8 cellular contexts compared by ENCODE assay signal in genomic region chr1:70205076-70205436, GRCh38. TPM values are rescaled to one million over a fixed set of nuclear protein-coding genes. Genes with fewer than 3 reads are reported as not detected.
A peak's percentile ranks its signal among the peaks of the same experiment; 100 is the strongest.
DNase-seq lines count a peak whose midpoint lies in the region; ATAC-seq and TF ChIP-seq lines count a peak whose summit lies in the region.

No MANE protein-coding gene starts in this region.

- H3K27me3 ChIP-seq in fibroblast of lung (ENCODE audit: control insufficient read depth, insufficient read depth, low read length) (no peaks in the 10 kb centered on the region), rectal smooth muscle tissue (ENCODE audit: control insufficient read depth, insufficient read depth, low read length) (no peaks in the 10 kb centered on the region)

- H3K79me2 ChIP-seq in fibroblast of lung (ENCODE audit: control insufficient read depth, insufficient read depth, low read length), result peaks cover 92% of the 10 kb centered on the region

- ATAC-seq in GM18502 (IDR thresholded peaks at IDR 0.05; ENCODE audit: poor library complexity, unreplicated experiment), result peak; percentile 39

- POLR2A ChIA-PET in HEK293 (lab: Yijun Ruan, JAX), result interaction anchor here (1.9 to 3.3 kb wide), 2 partner anchors 16 to 205 kb away, joined by 8 to 29 read pairs; partner anchors contain the start of genes CTH and SRSF11
- POLR2A ChIA-PET in RWPE1 (lab: Yijun Ruan, JAX; ENCODE audit: low non-redundant PET), result interaction anchor here (0.6 kb wide), 3 partner anchors 98 to 888 kb away, joined by 3 read pairs; no protein-coding TSS in a partner anchor

- H4K20me1 ChIP-seq in fibroblast of lung (ENCODE audit: control insufficient read depth, extremely low read depth, insufficient read depth, low read length), result no peaks in the 10 kb centered on the region

- H3K9me3 ChIP-seq in HEK293 (ENCODE audit: control insufficient read depth, insufficient read depth, low read depth, low read length), result no peaks in the 10 kb centered on the region
- H3K9me3 ChIP-seq in fibroblast of lung (ENCODE audit: control insufficient read depth, insufficient read depth, low read depth, low read length), result no peaks in the 10 kb centered on the region

- peak overlapping the region; percentile 88 for H3K4me2 ChIP-seq in fibroblast of lung (ENCODE audit: extremely low read depth, insufficient read depth, low read length)

- H3K9ac ChIP-seq in fibroblast of lung (ENCODE audit: insufficient read depth, low read length) (peak overlapping the region; percentile 85), rectal smooth muscle tissue (ENCODE audit: low read length) (peak overlapping the region; percentile 89)

- H2AFZ ChIP-seq in fibroblast of lung (ENCODE audit: low read length), result peak overlapping the region; percentile 88

- in situ Hi-C loops in ACHN (cut with HindIII; ENCODE audit: low pct_ligation_motif_present, low pct_unique_long_range_greater_than_20kb, low sequenced_read_pairs), result no loop called here

- H3K4me1 ChIP-seq in HEK293 (ENCODE audit: control insufficient read depth, insufficient read depth, low read length) (no peaks in the 10 kb centered on the region), fibroblast of lung (ENCODE audit: control insufficient read depth, extremely low read depth, insufficient read depth, low read length) (peaks cover 6% of the 10 kb centered on the region), rectal smooth muscle tissue (ENCODE audit: control insufficient read depth, insufficient read depth, low read length) (peaks cover 21% of the 10 kb centered on the region)

- CTCF ChIA-PET in HEK293 (lab: Yijun Ruan, JAX), result interaction anchor here (0.6 kb wide), 2 partner anchors 304 to 1810 kb away, joined by 3 to 4 read pairs; no protein-coding TSS in a partner anchor
- CTCF ChIA-PET in RWPE1 (lab: Yijun Ruan, JAX), result interaction anchor here (0.6 kb wide), 1 partner anchor 137 kb away, joined by 3 read pairs; no protein-coding TSS in a partner anchor

- DNase-seq in RWPE1 (ENCODE audit: low spot score), result no peak
- DNase-seq in fibroblast of lung (ENCODE audit: low read depth in 2 of 2), result no peak
- no peak for DNase-seq in UCSD-AML1 (lab: John Stamatoyannopoulos, UW; ENCODE audit: unreplicated experiment)
- no peak for DNase-seq in NCI-H1105 (lab: John Stamatoyannopoulos, UW)
- no peak for DNase-seq in ACHN

- H3K36me3 ChIP-seq in HEK293 (ENCODE audit: control insufficient read depth in 2 of 2, insufficient read depth in 1 of 2, low read length in 2 of 2) (peaks cover 8 to 24% of the 10 kb centered on the region in 2 experiments; a peak in 2 of 3 replicates), fibroblast of lung (ENCODE audit: control insufficient read depth, insufficient read depth, low read length) (no peaks in the 10 kb centered on the region), rectal smooth muscle tissue (ENCODE audit: control insufficient read depth, insufficient read depth, low read length) (no peaks in the 10 kb centered on the region)

- H3K27ac ChIP-seq in HEK293 (ENCODE audit: extremely low read depth, low read depth, low read length) (peak overlapping the region; percentile 89; the same call in 1 of the 2 replicates), RWPE1 (peak overlapping the region; percentile 85), fibroblast of lung (ENCODE audit: insufficient read depth, low read length) (peak overlapping the region; percentile 92), rectal smooth muscle tissue (ENCODE audit: low read depth, low read length) (peak overlapping the region; percentile 90)

- TF ChIP-seq CTCF in HEK293 (tag by site-specific recombination; IDR thresholded peaks at IDR 0.05) (no peak), RWPE1 (conservative IDR thresholded peaks at IDR 0.05; ENCODE audit: low read depth) (no peak), fibroblast of lung (conservative IDR thresholded peaks at IDR 0.05 in 1 of 2, IDR thresholded peaks at IDR 0.05 in 1 of 2; ENCODE audit: low read depth in 1 of 2, low read length in 2 of 2) (no peak)

- H3K4me3 ChIP-seq in HEK293 (ENCODE audit: low read depth, low read length), result peak overlapping the region; percentile 91
- peak overlapping the region; percentile 70 to 98 (median 82) for H3K4me3 ChIP-seq in fibroblast of lung (replicated peaks in 1 of 4; ENCODE audit: control extremely low read depth in 1 of 4, insufficient read depth in 1 of 4, low read depth in 3 of 4, low read length in 4 of 4)
- H3K4me3 ChIP-seq in rectal smooth muscle tissue (ENCODE audit: low read length), result peak overlapping the region; percentile 99

TF ChIP-seq in HEK293, 187 proteins besides CTCF, POLR2A, EP300 and RAD21:
- TF ChIP-seq ZNF449 (tag by site-specific recombination; IDR thresholded peaks at IDR 0.05) (no peak), KLF8 (tag by site-specific recombination; IDR thresholded peaks at IDR 0.05) (no peak), ZNF561 (tag by site-specific recombination; IDR thresholded peaks at IDR 0.05; ENCODE audit: borderline replicate concordance) (no peak), GFI1B (tag by site-specific recombination; IDR thresholded peaks at IDR 0.05) (0 out of 2 replicates have a peak, but pooled peaks have one; percentile 14), ZNF654 (tag by site-specific recombination; IDR thresholded peaks at IDR 0.05; ENCODE audit: low read depth) (0 out of 2 replicates have a peak, but pooled peaks have one; percentile 2)
TF ChIP-seq in HEK293: peak in this region for 2.

RNA-seq across cellular contexts. Expression of gene LRRC40, which starts 0.3 kb away (rescaled TPM):
- total RNA-seq in fibroblast of lung, result 15.9 and 16.5 TPM in 2 replicates
- 23.5 and 24.2 TPM in 2 replicates for polyA plus RNA-seq in fibroblast of lung
- polyA plus RNA-seq in fibroblast of lung (2012), result 13.1 and 13.6 TPM in 2 replicates
- polyA minus RNA-seq in fibroblast of lung (ENCODE audit: low replicate concordance), result 1.1 and 1.4 TPM in 2 replicates

RNA-seq across cellular contexts. Expression of gene SRSF11, which starts 16.1 kb away (rescaled TPM):
- 107 and 139 TPM in 2 replicates for total RNA-seq in fibroblast of lung
- polyA plus RNA-seq in fibroblast of lung, result 134 and 163 TPM in 2 replicates
- 81.8 and 102 TPM in 2 replicates for polyA plus RNA-seq in fibroblast of lung (2012)
- polyA minus RNA-seq in fibroblast of lung (ENCODE audit: low replicate concordance), result 53.8 and 177 TPM in 2 replicates
